In the genomic region with DNA sequence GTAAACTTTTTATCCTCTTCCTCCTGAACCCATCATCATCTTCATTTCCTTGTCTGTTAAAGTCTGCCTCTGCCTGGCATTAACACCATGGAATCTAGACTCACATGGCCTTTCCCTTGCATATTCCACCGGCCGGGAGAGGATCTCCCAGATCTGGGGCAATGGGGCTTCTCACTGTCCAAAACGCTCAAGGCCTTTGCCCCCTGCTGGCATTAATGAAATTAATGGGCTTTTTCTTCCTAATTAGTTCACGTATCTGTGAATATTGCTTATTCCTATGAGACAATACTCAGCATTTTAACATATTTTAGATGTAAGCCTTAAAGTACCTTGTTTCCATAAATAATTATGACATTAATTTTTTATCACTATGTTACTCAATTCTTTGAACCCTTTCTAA, we compare ENCODE assay signal across 1 cellular context.
TF ChIP-seq lines count a peak whose summit lies in the region.

No MANE protein-coding gene starts in this region.

TF ChIP-seq in HCT116, 20 proteins besides CTCF, POLR2A, EP300 and RAD21 (continued from another document):
- TF ChIP-seq EZH2 (IDR thresholded peaks at IDR 0.05) (no peak), FOSL1 (IDR thresholded peaks at IDR 0.05; ENCODE audit: low read depth) (no peak), EZH2phosphoT487 (IDR thresholded peaks at IDR 0.05; ENCODE audit: borderline replicate concordance) (no peak)
- TF ChIP-seq, protein P1, sequence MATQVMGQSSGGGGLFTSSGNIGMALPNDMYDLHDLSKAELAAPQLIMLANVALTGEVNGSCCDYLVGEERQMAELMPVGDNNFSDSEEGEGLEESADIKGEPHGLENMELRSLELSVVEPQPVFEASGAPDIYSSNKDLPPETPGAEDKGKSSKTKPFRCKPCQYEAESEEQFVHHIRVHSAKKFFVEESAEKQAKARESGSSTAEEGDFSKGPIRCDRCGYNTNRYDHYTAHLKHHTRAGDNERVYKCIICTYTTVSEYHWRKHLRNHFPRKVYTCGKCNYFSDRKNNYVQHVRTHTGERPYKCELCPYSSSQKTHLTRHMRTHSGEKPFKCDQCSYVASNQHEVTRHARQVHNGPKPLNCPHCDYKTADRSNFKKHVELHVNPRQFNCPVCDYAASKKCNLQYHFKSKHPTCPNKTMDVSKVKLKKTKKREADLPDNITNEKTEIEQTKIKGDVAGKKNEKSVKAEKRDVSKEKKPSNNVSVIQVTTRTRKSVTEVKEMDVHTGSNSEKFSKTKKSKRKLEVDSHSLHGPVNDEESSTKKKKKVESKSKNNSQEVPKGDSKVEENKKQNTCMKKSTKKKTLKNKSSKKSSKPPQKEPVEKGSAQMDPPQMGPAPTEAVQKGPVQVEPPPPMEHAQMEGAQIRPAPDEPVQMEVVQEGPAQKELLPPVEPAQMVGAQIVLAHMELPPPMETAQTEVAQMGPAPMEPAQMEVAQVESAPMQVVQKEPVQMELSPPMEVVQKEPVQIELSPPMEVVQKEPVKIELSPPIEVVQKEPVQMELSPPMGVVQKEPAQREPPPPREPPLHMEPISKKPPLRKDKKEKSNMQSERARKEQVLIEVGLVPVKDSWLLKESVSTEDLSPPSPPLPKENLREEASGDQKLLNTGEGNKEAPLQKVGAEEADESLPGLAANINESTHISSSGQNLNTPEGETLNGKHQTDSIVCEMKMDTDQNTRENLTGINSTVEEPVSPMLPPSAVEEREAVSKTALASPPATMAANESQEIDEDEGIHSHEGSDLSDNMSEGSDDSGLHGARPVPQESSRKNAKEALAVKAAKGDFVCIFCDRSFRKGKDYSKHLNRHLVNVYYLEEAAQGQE (IDR thresholded peaks at IDR 0.05; ENCODE audit: low read depth), result no peak
